8 cellular contexts compared by ENCODE assay signal in the genomic region with DNA sequence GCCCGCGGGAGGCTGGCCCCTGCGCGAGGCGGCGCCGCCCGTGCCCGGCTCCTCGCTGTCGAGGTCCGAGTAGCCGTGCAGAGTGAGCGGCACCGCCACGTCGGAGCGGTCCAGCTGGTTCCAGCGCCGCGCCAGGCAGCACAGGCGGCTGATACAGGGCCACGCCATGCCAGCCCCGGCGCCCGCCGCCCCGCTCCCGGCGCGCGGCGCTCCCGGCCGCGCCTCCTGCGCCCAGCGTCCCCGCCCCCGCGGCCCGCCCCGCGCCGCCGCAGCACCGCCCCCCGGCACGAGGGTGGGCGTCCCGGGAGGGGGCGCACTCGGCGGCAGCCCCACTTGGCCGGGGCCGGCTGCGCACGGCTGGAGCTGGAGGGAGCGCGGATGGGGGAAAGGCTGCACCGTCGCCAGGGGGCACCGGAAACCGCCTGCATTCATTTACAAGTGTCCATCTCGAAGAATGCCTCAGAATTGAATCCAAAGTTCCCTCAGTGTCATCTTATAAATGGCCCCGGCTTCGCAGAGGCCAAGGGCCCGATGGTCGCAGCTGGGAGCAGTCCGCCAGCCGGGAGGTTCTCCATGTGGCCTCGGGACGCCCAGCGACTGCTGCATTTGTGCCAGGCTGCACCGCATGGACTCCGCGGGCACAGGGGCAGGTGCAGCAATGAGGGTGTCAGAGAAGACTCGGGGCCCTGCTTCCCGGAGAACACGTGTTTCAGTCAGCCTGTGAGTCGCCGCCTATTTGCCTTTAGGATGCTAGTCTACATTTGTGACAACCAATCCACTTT. TPM values are rescaled to one million over a fixed set of nuclear protein-coding genes. Genes with fewer than 3 reads are reported as not detected.
A peak's percentile ranks its signal among the peaks of the same experiment; 100 is the strongest.
DNase-seq lines count a peak whose midpoint lies in the region; ATAC-seq lines count a peak whose summit lies in the region.

A gene (minus strand): TSS at position 198 of the 782 bp plus-strand sequence. CDS start 30 bp downstream, at position 168.

- ATAC-seq in GM21825 (IDR thresholded peaks at IDR 0.05; ENCODE audit: unreplicated experiment) (peak; percentile 57), left lobe of liver (peak; percentile 47), HG02571 (IDR thresholded peaks at IDR 0.05; ENCODE audit: unreplicated experiment) (no peak)

- DNase-seq in DMS79 (lab: John Stamatoyannopoulos, UW) = peak; percentile 71
- peak; percentile 90 for DNase-seq in NCI-H2107 treated with DMSO at 0.1 percent for 48 hours (lab: John Stamatoyannopoulos, UW; ENCODE audit: unreplicated experiment)
- peak; percentile 14 for DNase-seq in activated CD4-positive, alpha-beta T cell treated with anti-CD3 and anti-CD28 coated beads, Interleukin-2, amount 50 U/mL, for 1 hour
- DNase-seq in left lobe of liver (ENCODE audit: low spot score) = peak; percentile 46
- DNase-seq in stimulated activated CD4-positive, alpha-beta T cell treated with anti-CD3 and anti-CD28 coated beads, Interleukin-4, amount 100 ng/mL, for 4 hours = peak; percentile 26 to 48

- peak within 1 kb of the TSS; percentile 49 to 71 for H3K4me3 ChIP-seq in duodenal mucosa (ENCODE audit: low read depth in 1 of 2, low read length in 2 of 2)

- H3K36me3 ChIP-seq in duodenal mucosa (ENCODE audit: control insufficient read depth in 1 of 2, insufficient read depth in 2 of 2, low read length in 2 of 2) = peaks cover 6 to 25% of the 10 kb centered on the region in 2 donors

- peaks cover 0 to 3% of the 10 kb centered on the region in 2 donors for H3K27me3 ChIP-seq in duodenal mucosa (ENCODE audit: control insufficient read depth in 1 of 2, insufficient read depth in 2 of 2, low read length in 2 of 2)

- H3K27ac ChIP-seq in duodenal mucosa (ENCODE audit: low read depth, low read length) = no peak within 1 kb of the TSS

- H3K4me1 ChIP-seq in duodenal mucosa (ENCODE audit: control insufficient read depth in 1 of 2, insufficient read depth in 2 of 2, low read length in 2 of 2) = peaks cover 7 to 15% of the 10 kb centered on the region in 2 donors

- H3K9me3 ChIP-seq in duodenal mucosa (ENCODE audit: control insufficient read depth in 1 of 2, low read length in 2 of 2) = no peaks in the 10 kb centered on the region

- H3K9ac ChIP-seq in duodenal mucosa (ENCODE audit: low read depth in 1 of 2, low read length in 2 of 2) = peak within 1 kb of the TSS in 1 of 2 donors; percentile 47

RNA-seq across cellular contexts. Expression of the gene that starts here (rescaled TPM):
- 0.65 TPM for total RNA-seq in left lobe of liver

Comparison
In these comparisons a context has a peak if more than half of its experiments do, and no peak if none do; other contexts are left out.
1. Peak in DNase-seq and ATAC-seq in left lobe of liver; RNA of the gene not detected or under 1 TPM.
2. DNase-seq: peak in every context shown above with its lines; median percentile 90 in NCI-H2107 treated with DMSO at 0.1 percent for 48 hours; 71 in DMS79; 46 in left lobe of liver; 37 in stimulated activated CD4-positive, alpha-beta T cell treated with anti-CD3 and anti-CD28 coated beads, Interleukin-4, amount 100 ng/mL, for 4 hours; 14 in activated CD4-positive, alpha-beta T cell treated with anti-CD3 and anti-CD28 coated beads, Interleukin-2, amount 50 U/mL, for 1 hour.